ENCODE assay signal across 24 cellular contexts in the genomic region with DNA sequence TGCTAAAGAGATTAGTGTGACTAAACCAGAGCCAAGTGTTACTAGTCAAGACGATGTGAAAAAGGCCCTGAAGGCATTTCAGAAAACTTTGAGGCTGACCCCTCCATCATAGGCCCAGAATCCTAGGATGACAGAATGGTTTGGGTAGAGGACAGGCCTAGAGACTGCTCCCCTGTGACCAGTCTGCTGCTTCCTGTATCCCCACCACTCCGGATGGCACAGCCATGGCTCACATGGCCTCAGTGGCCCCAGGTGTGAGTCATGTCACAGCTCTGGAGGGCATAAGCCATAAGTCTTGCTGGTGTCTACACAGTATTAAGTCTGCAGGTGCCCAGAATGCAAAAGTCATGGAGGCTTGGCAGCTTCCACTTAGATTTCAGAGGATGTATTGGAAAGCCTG. TPM values are rescaled to one million over a fixed set of nuclear protein-coding genes. Genes with fewer than 3 reads are reported as not detected.
A peak's percentile ranks its signal among the peaks of the same experiment; 100 is the strongest.
DNase-seq lines count a peak whose midpoint lies in the region; ATAC-seq and FAIRE-seq lines count a peak whose summit lies in the region.
"Had no signal": no experiment of that assay in that cellular context is flagged by ENCODE, and none has a peak within 500 bp of the region (broad histone marks: within the 10 kb centered on the region; RNA-seq: fewer than 3 reads in every experiment).

No MANE protein-coding gene starts in this region.

- H3K27ac Mint-ChIP-seq in activated T-cell treated with anti-CD3 and anti-CD28 coated beads, Interleukin-2, amount 50 U/mL, for 24 hours: peak overlapping the region; percentile 32
- H3K27ac Mint-ChIP-seq in effector memory CD8-positive, alpha-beta T cell: peak overlapping the region; percentile 27 to 79
- peak overlapping the region; percentile 23 for H3K27ac Mint-ChIP-seq in stimulated activated effector memory CD8-positive, alpha-beta T cell treated with anti-CD3 and anti-CD28 coated beads, Interleukin-12 subunit alpha, Interleukin-12 subunit beta, amount 100 ng/mL, for 72 hours
- H3K27ac Mint-ChIP-seq: B cell, memory B cell had no signal

- H3K9me3 Mint-ChIP-seq in activated T-cell treated with anti-CD3 and anti-CD28 coated beads, Interleukin-2, amount 50 U/mL, for 24 hours: no peaks in the 10 kb centered on the region
- H3K9me3 Mint-ChIP-seq in effector memory CD8-positive, alpha-beta T cell: no peaks in the 10 kb centered on the region
- H3K9me3 Mint-ChIP-seq in stimulated activated effector memory CD8-positive, alpha-beta T cell treated with anti-CD3 and anti-CD28 coated beads, Interleukin-12 subunit alpha, Interleukin-12 subunit beta, amount 100 ng/mL, for 72 hours: no peaks in the 10 kb centered on the region
- H3K9me3 Mint-ChIP-seq: memory B cell had no signal

- peak overlapping the region; percentile 29 for H3K27ac ChIP-seq in KOPT-K1 (ENCODE audit: low read depth, low read length, poor library complexity, severe bottlenecking)
- H3K27ac ChIP-seq: Peyer's patch, SJCRH30 had no signal

- H3K27me3 Mint-ChIP-seq in activated T-cell treated with anti-CD3 and anti-CD28 coated beads, Interleukin-2, amount 50 U/mL, for 24 hours: no peaks in the 10 kb centered on the region
- no peaks in the 10 kb centered on the region for H3K27me3 Mint-ChIP-seq in effector memory CD8-positive, alpha-beta T cell
- H3K27me3 Mint-ChIP-seq: B cell, memory B cell had no signal

- H3K4me1 Mint-ChIP-seq in activated T-cell treated with anti-CD3 and anti-CD28 coated beads, Interleukin-2, amount 50 U/mL, for 24 hours (ENCODE audit: low read depth): peaks cover 64% of the 10 kb centered on the region
- H3K4me1 Mint-ChIP-seq in effector memory CD8-positive, alpha-beta T cell (ENCODE audit: low read depth in 2 of 2): peaks cover 30 to 35% of the 10 kb centered on the region in 2 donors
- peaks cover 48% of the 10 kb centered on the region for H3K4me1 Mint-ChIP-seq in stimulated activated effector memory CD8-positive, alpha-beta T cell treated with anti-CD3 and anti-CD28 coated beads, Interleukin-12 subunit alpha, Interleukin-12 subunit beta, amount 100 ng/mL, for 72 hours

- no peak for ATAC-seq in effector memory CD8-positive, alpha-beta T cell (replicated peaks)
- peak; percentile 42 for ATAC-seq in stimulated activated effector memory CD8-positive, alpha-beta T cell treated with anti-CD3 and anti-CD28 coated beads, Interleukin-12 subunit alpha, Interleukin-12 subunit beta, amount 100 ng/mL, for 72 hours
- ATAC-seq: GM12878, heart left ventricle, left cardiac atrium had no signal

- H3K9me3 ChIP-seq in KOPT-K1 (ENCODE audit: insufficient read depth, low read length, poor library complexity, severe bottlenecking): no peaks in the 10 kb centered on the region
- H3K9me3 ChIP-seq: heart left ventricle, Peyer's patch, SJCRH30 had no signal

- peaks cover 55% of the 10 kb centered on the region for H3K36me3 Mint-ChIP-seq in activated T-cell treated with anti-CD3 and anti-CD28 coated beads, Interleukin-2, amount 50 U/mL, for 24 hours (ENCODE audit: low read depth)
- H3K36me3 Mint-ChIP-seq in effector memory CD8-positive, alpha-beta T cell (ENCODE audit: insufficient read depth): peaks cover 30% of the 10 kb centered on the region
- H3K36me3 Mint-ChIP-seq in stimulated activated effector memory CD8-positive, alpha-beta T cell treated with anti-CD3 and anti-CD28 coated beads, Interleukin-12 subunit alpha, Interleukin-12 subunit beta, amount 100 ng/mL, for 72 hours: peaks cover 37% of the 10 kb centered on the region
- H3K36me3 Mint-ChIP-seq: memory B cell had no signal

- no peaks in the 10 kb centered on the region for H3K36me3 ChIP-seq in KOPT-K1 (ENCODE audit: insufficient read depth, low read length)
- H3K36me3 ChIP-seq: heart left ventricle, Peyer's patch, SJCRH30 had no signal

- H3K4me3 Mint-ChIP-seq in activated T-cell treated with anti-CD3 and anti-CD28 coated beads, Interleukin-2, amount 50 U/mL, for 24 hours: no peak overlapping the region
- no peak overlapping the region for H3K4me3 Mint-ChIP-seq in effector memory CD8-positive, alpha-beta T cell
- no peak overlapping the region for H3K4me3 Mint-ChIP-seq in stimulated activated effector memory CD8-positive, alpha-beta T cell treated with anti-CD3 and anti-CD28 coated beads, Interleukin-12 subunit alpha, Interleukin-12 subunit beta, amount 100 ng/mL, for 72 hours
- H3K4me3 Mint-ChIP-seq: B cell, memory B cell had no signal

- no peak for DNase-seq in activated T-cell treated with anti-CD3 and anti-CD28 coated beads, Interleukin-2, amount 50 U/mL, for 24 hours
- DNase-seq in activated T-cell treated with anti-CD3 and anti-CD28 coated beads for 4 hours: no peak
- DNase-seq in effector memory CD8-positive, alpha-beta T cell: no peak
- DNase-seq in stimulated activated effector memory CD8-positive, alpha-beta T cell treated with anti-CD3 and anti-CD28 coated beads, Interleukin-12 subunit alpha, Interleukin-12 subunit beta, amount 100 ng/mL, for 72 hours (ENCODE audit: low spot score in 2 of 2): no peak
- no peak for DNase-seq in NCI-H128 (lab: John Stamatoyannopoulos, UW; ENCODE audit: unreplicated experiment)
- no peak for DNase-seq in NCI-H2081 treated with DMSO at 0.1 percent for 48 hours (lab: John Stamatoyannopoulos, UW)
- no peak for DNase-seq in frontal cortex (ENCODE audit: low spot score in 2 of 2)
- DNase-seq: activated CD4-positive, alpha-beta T cell treated with anti-CD3 and anti-CD28 coated beads for 1 hour; activated gamma-delta T cell treated with Interleukin-2 at 50 U/mL for 16 hours; central memory CD4-positive, alpha-beta T cell; DND-41; GOT3; heart left ventricle; Kasumi-1; left cardiac atrium; NCI-H1694 treated with DMSO at 0.1 percent for 48 hours; NCI-H524 treated with DMSO at 0.1 percent for 48 hours; occipital lobe; Peyer's patch; SJCRH30 had no signal

- no peak for FAIRE-seq in frontal cortex (lab: Jason Lieb, UNC)
- FAIRE-seq: GM12878 had no signal

RNA-seq across cellular contexts. Expression of a gene that starts 12.4 kb away (rescaled TPM):
- 20.8 TPM for total RNA-seq in frontal cortex
